15 cellular contexts compared by ENCODE assay signal in genomic region chr9:24413651-24414050, GRCh38.
"Had no signal": no experiment of that assay in that cellular context is flagged by ENCODE, and none has a peak within 500 bp of the region (broad histone marks: within the 10 kb centered on the region; RNA-seq: fewer than 3 reads in every experiment).

No MANE protein-coding gene starts in this region.

- H3K27me3 ChIP-seq: ascending aorta, neutrophil had no signal

- H3K4me1 ChIP-seq: ascending aorta had no signal

- H3K4me3 ChIP-seq: ascending aorta, mucosa of descending colon had no signal

- H3K36me3 ChIP-seq: ascending aorta, neutrophil had no signal

- H3K9me3 ChIP-seq: ascending aorta, neutrophil had no signal

- DNase-seq: activated CD4-positive, alpha-beta memory T cell treated with anti-CD3 and anti-CD28 coated beads for 36 hours; activated gamma-delta T cell; activated T-cell treated with anti-CD3 and anti-CD28 coated beads, Interleukin-2, amount 50 U/mL, for 4 hours; dermis blood vessel endothelial cell; erythroblast; foreskin melanocyte; head of caudate nucleus; mucosa of descending colon; naive thymus-derived CD8-positive, alpha-beta T cell; right cardiac atrium; stimulated activated CD4-positive, alpha-beta T cell treated with anti-CD3 and anti-CD28 coated beads, Interleukin-12 subunit alpha, Interleukin-12 subunit beta, amount 100 ng/mL, for 4 hours; stimulated activated naive CD4-positive, alpha-beta T cell treated with Interleukin-2 at 50 U/mL for 16 hours; trophoblast cell had no signal

- H3K27ac ChIP-seq: ascending aorta, neutrophil had no signal

- ATAC-seq: activated T-cell treated with anti-CD3 and anti-CD28 coated beads, Interleukin-2, amount 50 U/mL, for 4 hours; mucosa of descending colon; naive thymus-derived CD8-positive, alpha-beta T cell; right cardiac atrium had no signal
